In genomic region chr7:75010036-75010435, GRCh38 we compare ENCODE assay signal across 18 cellular contexts. TPM values are rescaled to one million over a fixed set of nuclear protein-coding genes. Genes with fewer than 3 reads are reported as not detected.
A peak's percentile ranks its signal among the peaks of the same experiment; 100 is the strongest.
DNase-seq lines count a peak whose midpoint lies in the region; TF ChIP-seq lines count a peak whose summit lies in the region.
"Had no signal": no experiment of that assay in that cellular context is flagged by ENCODE, and none has a peak within 500 bp of the region (broad histone marks: within the 10 kb centered on the region; RNA-seq: fewer than 3 reads in every experiment).

No MANE protein-coding gene starts in this region.

- no peak overlapping the region for H3K56ac ChIP-seq in H9 (ENCODE audit: insufficient read length, low read depth, low read length)

- H2BK12ac ChIP-seq in H9 (ENCODE audit: insufficient read length, low read depth, low read length) (no peak overlapping the region), neuronal stem cell (ENCODE audit: low read length) (no peak overlapping the region)

- H3K4me3 ChIP-seq in neuronal stem cell (ENCODE audit: low read length in 2 of 2): no peak overlapping the region
- H3K4me3 ChIP-seq: PC-9 had no signal

- H3K36me3 Mint-ChIP-seq in H9 (ENCODE audit: insufficient read depth in 1 of 3, low read depth in 3 of 3): peaks cover 12 to 24% (median 19%) of the 10 kb centered on the region in 3 experiments
- peaks cover 15% of the 10 kb centered on the region for H3K36me3 Mint-ChIP-seq in progenitor cell of endocrine pancreas (ENCODE audit: insufficient read depth)

- no peaks in the 10 kb centered on the region for H3K79me2 ChIP-seq in H9 (ENCODE audit: insufficient read depth, low read length)

- no peak overlapping the region for H3K18ac ChIP-seq in H9 (ENCODE audit: insufficient read length, low read depth, low read length)
- no peak overlapping the region for H3K18ac ChIP-seq in neuronal stem cell (ENCODE audit: low read length)

- no peak overlapping the region for H2BK20ac ChIP-seq in H9 (ENCODE audit: low read depth, low read length, poor library complexity, severe bottlenecking)

- H3K4me2 ChIP-seq in H9 (ENCODE audit: insufficient read depth, insufficient read length, low read length) (no peak overlapping the region), neuronal stem cell (ENCODE audit: insufficient read depth, low read length, poor library complexity, severe bottlenecking) (no peak overlapping the region)
- H3K4me2 ChIP-seq: PC-9 had no signal

- H3K27ac Mint-ChIP-seq in H9: peak overlapping the region in 2 of 3 experiments; percentile 50 to 81; a peak in 4 of 7 replicates
- peak overlapping the region; percentile 88 for H3K27ac Mint-ChIP-seq in progenitor cell of endocrine pancreas
- H3K27ac Mint-ChIP-seq: CD4-positive, alpha-beta T cell; T-cell had no signal

- no peak for TF ChIP-seq CTCF in H9 (conservative IDR thresholded peaks at IDR 0.05)
- TF ChIP-seq CTCF in progenitor cell of endocrine pancreas (IDR thresholded peaks at IDR 0.05; ENCODE audit: unreplicated experiment): no peak

- H3K23ac ChIP-seq in H9 (ENCODE audit: insufficient read length, low read depth, low read length) (no peak overlapping the region), neuronal stem cell (ENCODE audit: low read depth, low read length, poor library complexity) (no peak overlapping the region)

- H3K14ac ChIP-seq in H9 (ENCODE audit: insufficient read depth, low read length) (no peak overlapping the region), neuronal stem cell (ENCODE audit: low read length) (no peak overlapping the region)

- H3K27ac ChIP-seq in H9 (ENCODE audit: insufficient read length, low read depth, low read length) (no peak overlapping the region), neuronal stem cell (replicated peaks; ENCODE audit: low read length) (no peak overlapping the region)
- H3K27ac ChIP-seq: PC-9 had no signal

- H2AK5ac ChIP-seq in H9 (ENCODE audit: insufficient read length, low read length): no peak overlapping the region
- H2AK5ac ChIP-seq in neuronal stem cell (ENCODE audit: low read depth, low read length): no peak overlapping the region

- H2BK5ac ChIP-seq in H9 (ENCODE audit: insufficient read length, low read length): no peak overlapping the region
- no peak overlapping the region for H2BK5ac ChIP-seq in neuronal stem cell (ENCODE audit: low read length)

- no peak overlapping the region for H4K8ac ChIP-seq in H9 (replicated peaks; ENCODE audit: insufficient read length, low read depth, low read length)
- no peak overlapping the region for H4K8ac ChIP-seq in neuronal stem cell (ENCODE audit: low read depth, low read length)

- H4K91ac ChIP-seq in H9 (ENCODE audit: insufficient read length, low read depth, low read length) (no peak overlapping the region), neuronal stem cell (ENCODE audit: low read depth, low read length, poor library complexity) (no peak overlapping the region)

- no CpG with 5 or more reads among the region's 2 CpGs for WGBS in H9 (ENCODE audit: extremely low coverage, insufficient read length, low lambda C conversion rate)
- no CpG with 5 or more reads among the region's 2 CpGs for WGBS in neuronal stem cell (ENCODE audit: extremely low coverage in 2 of 2, insufficient read length in 2 of 2, insufficient replicate concordance in 1 of 2), 2 donors

- intact Hi-C loops in head of caudate nucleus (cut with DNase I): no loop called here

- H3K4me3 Mint-ChIP-seq in H9 (no peak overlapping the region), progenitor cell of endocrine pancreas (ENCODE audit: low read depth) (no peak overlapping the region)
- H3K4me3 Mint-ChIP-seq: CD4-positive, alpha-beta T cell; T-cell had no signal

- H3K27me3 Mint-ChIP-seq in H9 (ENCODE audit: low read depth): no peaks in the 10 kb centered on the region; the same call in 1 of the 2 replicates
- no peaks in the 10 kb centered on the region for H3K27me3 Mint-ChIP-seq in progenitor cell of endocrine pancreas
- H3K27me3 Mint-ChIP-seq: CD4-positive, alpha-beta T cell; T-cell had no signal

- H3K9me3 ChIP-seq in H9 (ENCODE audit: control insufficient read depth, low read depth, low read length) (no peaks in the 10 kb centered on the region), neuronal stem cell (replicated peaks in 1 of 2; ENCODE audit: control insufficient read depth in 2 of 2, insufficient read depth in 1 of 2, low read depth in 1 of 2, low read length in 2 of 2) (no peaks in the 10 kb centered on the region)

- H3K23me2 ChIP-seq in H9 (ENCODE audit: insufficient read length, low read depth, low read length, poor library complexity, severe bottlenecking): no peaks in the 10 kb centered on the region

- no peak overlapping the region for H4K5ac ChIP-seq in H9 (ENCODE audit: insufficient read length, low read depth, low read length)

- DNase-seq in H9: no peak
- DNase-seq in MV-4-11 (lab: John Stamatoyannopoulos, UW): peak; percentile 75
- DNase-seq in UCSD-AML1 (lab: John Stamatoyannopoulos, UW; ENCODE audit: unreplicated experiment): peak; percentile 7
- DNase-seq in progenitor cell of endocrine pancreas (ENCODE audit: low spot score, unreplicated experiment): no peak
- DNase-seq in AG20443 (ENCODE audit: low spot score): no peak
- no peak for DNase-seq in cerebellum (ENCODE audit: low spot score)
- no peak for DNase-seq in head of caudate nucleus
- no peak for DNase-seq in neuronal stem cell (ENCODE audit: low spot score)
- DNase-seq: ACHN; Calu3; CD4-positive, alpha-beta T cell; DMS53; H7; KG1; NCI-H1930; NCI-H69; PC-9; T-cell had no signal

- no peaks in the 10 kb centered on the region for H4K20me1 ChIP-seq in H9 (ENCODE audit: control insufficient read depth, insufficient read depth, insufficient read length)

- no peak overlapping the region for H3T11ph ChIP-seq in H9 (ENCODE audit: low read length)

- H2BK15ac ChIP-seq in H9 (ENCODE audit: low read depth, low read length) (no peak overlapping the region), neuronal stem cell (ENCODE audit: low read length) (no peak overlapping the region)

- H3K79me1 ChIP-seq in H9 (ENCODE audit: insufficient read depth, low read depth, low read length, poor library complexity, severe bottlenecking): no peaks in the 10 kb centered on the region
- no peaks in the 10 kb centered on the region for H3K79me1 ChIP-seq in neuronal stem cell (ENCODE audit: low read depth, low read length)

- H2AFZ ChIP-seq in H9 (ENCODE audit: low read length) (no peak overlapping the region), neuronal stem cell (ENCODE audit: low read length) (no peak overlapping the region)
- H2AFZ ChIP-seq: PC-9 had no signal

- H3K27me3 ChIP-seq in H9 (ENCODE audit: insufficient read depth, low read length) (no peaks in the 10 kb centered on the region), neuronal stem cell (ENCODE audit: control insufficient read depth in 3 of 3, insufficient read depth in 3 of 3, low read depth in 1 of 3, low read length in 3 of 3) (no peaks in the 10 kb centered on the region)

- no peak overlapping the region for H3K4ac ChIP-seq in H9 (ENCODE audit: low read depth, low read length)
- no peak overlapping the region for H3K4ac ChIP-seq in neuronal stem cell (ENCODE audit: low read length)

- no peaks in the 10 kb centered on the region; a peak in 1 of 5 replicates for H3K9me3 Mint-ChIP-seq in H9
- H3K9me3 Mint-ChIP-seq in progenitor cell of endocrine pancreas (ENCODE audit: low read depth): no peaks in the 10 kb centered on the region
- H3K9me3 Mint-ChIP-seq: CD4-positive, alpha-beta T cell; T-cell had no signal

- H3K36me3 ChIP-seq in neuronal stem cell (replicated peaks in 1 of 2; ENCODE audit: control insufficient read depth in 2 of 2, insufficient read depth in 2 of 2, low read length in 2 of 2): peaks cover 4 to 22% of the 10 kb centered on the region in 2 donors

- peaks cover 1 to 4% of the 10 kb centered on the region in 2 experiments; a peak in 2 of 4 replicates for H3K4me1 Mint-ChIP-seq in H9
- peaks cover 2% of the 10 kb centered on the region for H3K4me1 Mint-ChIP-seq in progenitor cell of endocrine pancreas (ENCODE audit: low read depth)
- H3K4me1 Mint-ChIP-seq: T-cell had no signal

- H2BK120ac ChIP-seq in H9 (ENCODE audit: low read depth, low read length, poor library complexity, severe bottlenecking): no peak overlapping the region
- no peak overlapping the region for H2BK120ac ChIP-seq in neuronal stem cell (ENCODE audit: low read depth, low read length)

- H3K9ac ChIP-seq in H9 (ENCODE audit: extremely low read depth, insufficient read length, low read length): no peak overlapping the region
- no peak overlapping the region for H3K9ac ChIP-seq in neuronal stem cell (ENCODE audit: low read depth, low read length, poor library complexity)

- H3K4me1 ChIP-seq in H9 (ENCODE audit: insufficient read depth, low read length) (no peaks in the 10 kb centered on the region), neuronal stem cell (ENCODE audit: control insufficient read depth in 2 of 2, insufficient read depth in 1 of 2, low read depth in 1 of 2, low read length in 2 of 2) (peaks cover 0 to 2% of the 10 kb centered on the region in 2 donors)

RNA-seq across cellular contexts. Expression of gene CASTOR2, which starts 45.5 kb away (rescaled TPM):
- total RNA-seq in H9 (2021) (26.3 and 26.5 TPM in 2 replicates), progenitor cell of endocrine pancreas (67.0 and 79.8 TPM in 2 replicates), cerebellum (48.7 TPM)
- 17.7 TPM for polyA plus RNA-seq in neuronal stem cell (2013, experiment 1 of 2)
- polyA plus RNA-seq in neuronal stem cell (2013, experiment 2 of 2): 19.0 TPM

Comparison
In these comparisons a context has a peak if more than half of its experiments do, and no peak if none do; other contexts are left out.
1. DNase-seq: peak in MV-4-11 (single experiment) and UCSD-AML1 (single experiment); none in H9 (single experiment), progenitor cell of endocrine pancreas (single experiment), AG20443 (single experiment), cerebellum (single experiment), head of caudate nucleus (0 of 42) and neuronal stem cell (single experiment).